25 cellular contexts compared by ENCODE assay signal in the genomic region with DNA sequence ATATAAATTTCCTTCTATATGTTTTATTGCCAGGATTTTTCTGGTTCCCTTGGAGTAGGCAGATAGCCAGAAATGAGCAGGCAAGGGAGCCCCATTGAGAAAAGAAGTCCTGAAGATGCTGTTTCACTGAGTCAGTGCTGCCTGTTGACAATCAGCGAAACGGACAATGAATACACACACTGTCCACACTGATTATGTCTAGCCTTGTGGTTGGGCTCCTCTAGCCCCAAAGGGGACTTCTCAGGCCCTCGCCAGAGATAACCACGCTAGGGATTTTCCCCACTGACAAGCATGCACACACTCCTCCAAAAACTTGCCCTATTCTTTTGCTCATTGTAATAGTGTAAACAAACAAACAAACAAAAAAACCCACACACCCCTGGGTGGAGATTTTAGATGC.
"Had no signal": no experiment of that assay in that cellular context is flagged by ENCODE, and none has a peak within 500 bp of the region (broad histone marks: within the 10 kb centered on the region; RNA-seq: fewer than 3 reads in every experiment).

No MANE protein-coding gene starts in this region.

- H3K79me2 ChIP-seq: parathyroid adenoma had no signal

- H2AFZ ChIP-seq: parathyroid adenoma had no signal

- H3K36me3 ChIP-seq: esophagus squamous epithelium, prostate gland, right atrium auricular region, spleen, tibial artery, upper lobe of left lung, uterus had no signal

- H3K27ac ChIP-seq: coronary artery, esophagus squamous epithelium, parathyroid adenoma, prostate gland, right atrium auricular region, spleen, testis, tibial artery, upper lobe of left lung, uterus had no signal

- H3K4me3 ChIP-seq: coronary artery, esophagus squamous epithelium, lung, mucosa of descending colon, prostate gland, right atrium auricular region, spleen, testis, tibial artery, upper lobe of left lung, uterus had no signal

- H3K27ac Mint-ChIP-seq: mesothelial cell of epicardium; naive B cell; natural killer cell treated with Interleukin-12 subunit alpha and Interleukin-12 subunit beta and Interleukin-15 and Interleukin-18, amount 100 ng/mL, for 72 hours; stimulated activated memory B cell treated with anti-CD40 and anti-IgM and Interleukin-4, amounts not matched to agents 10 μg/mL and 1 μg/mL and 100 μg/mL, for 72 hours had no signal

- ATAC-seq: left lobe of liver; mucosa of descending colon; natural killer cell treated with Interleukin-12 subunit alpha and Interleukin-12 subunit beta and Interleukin-15 and Interleukin-18, amount 100 ng/mL, for 72 hours; sciatic nerve; stimulated activated memory B cell treated with anti-CD40 and anti-IgM and Interleukin-4, amounts not matched to agents 10 μg/mL and 1 μg/mL and 100 μg/mL, for 72 hours; stimulated activated naive CD8-positive, alpha-beta T cell treated with anti-CD3 and anti-CD28 coated beads, Interleukin-15, Interleukin-2, amounts not matched to agents 100 U/mL and 50 U/mL, for 24 hours had no signal

- H3K36me3 Mint-ChIP-seq: naive B cell; natural killer cell treated with Interleukin-12 subunit alpha and Interleukin-12 subunit beta and Interleukin-15 and Interleukin-18, amount 100 ng/mL, for 72 hours; stimulated activated memory B cell treated with anti-CD40 and anti-IgM and Interleukin-4, amounts not matched to agents 10 μg/mL and 1 μg/mL and 100 μg/mL, for 72 hours had no signal

- H3K4me1 ChIP-seq: esophagus squamous epithelium, parathyroid adenoma, prostate gland, right atrium auricular region, spleen, testis, tibial artery, upper lobe of left lung, uterus had no signal

- H3K9ac ChIP-seq: parathyroid adenoma had no signal

- H3K27me3 Mint-ChIP-seq: naive B cell; natural killer cell treated with Interleukin-12 subunit alpha and Interleukin-12 subunit beta and Interleukin-15 and Interleukin-18, amount 100 ng/mL, for 72 hours; stimulated activated memory B cell treated with anti-CD40 and anti-IgM and Interleukin-4, amounts not matched to agents 10 μg/mL and 1 μg/mL and 100 μg/mL, for 72 hours had no signal

- H3K4me3 Mint-ChIP-seq: mesothelial cell of epicardium; naive B cell; natural killer cell treated with Interleukin-12 subunit alpha and Interleukin-12 subunit beta and Interleukin-15 and Interleukin-18, amount 100 ng/mL, for 72 hours; neural crest cell; stimulated activated memory B cell treated with anti-CD40 and anti-IgM and Interleukin-4, amounts not matched to agents 10 μg/mL and 1 μg/mL and 100 μg/mL, for 72 hours had no signal

- DNase-seq: dermis blood vessel endothelial cell; effector memory CD4-positive, alpha-beta T cell; esophagus squamous epithelium; mesenchymal stem cell; mucosa of descending colon; naive B cell; spleen; stimulated activated CD4-positive, alpha-beta T cell treated with anti-CD3 and anti-CD28 coated beads, Interleukin-4, amount 100 ng/mL, for 4 hours; stimulated activated naive CD8-positive, alpha-beta T cell treated with anti-CD3 and anti-CD28 coated beads, Interleukin-15, Interleukin-2, amounts not matched to agents 100 U/mL and 50 U/mL, for 24 hours; substantia nigra; testis; tibial artery; upper lobe of left lung; uterus had no signal

- H3K27me3 ChIP-seq: esophagus squamous epithelium, right atrium auricular region, spleen, testis, tibial artery, upper lobe of left lung, uterus had no signal

- H3K9me3 ChIP-seq: esophagus squamous epithelium, mucosa of descending colon, prostate gland, right atrium auricular region, spleen, testis, tibial artery, upper lobe of left lung, uterus had no signal

- H3K4me1 Mint-ChIP-seq: naive B cell; stimulated activated memory B cell treated with anti-CD40 and anti-IgM and Interleukin-4, amounts not matched to agents 10 μg/mL and 1 μg/mL and 100 μg/mL, for 72 hours had no signal
